19 cellular contexts compared by ENCODE assay signal in genomic region chr6:3522561-3523287, GRCh38.
DNase-seq lines count a peak whose midpoint lies in the region; ATAC-seq and TF ChIP-seq lines count a peak whose summit lies in the region.
"Had no signal": no experiment of that assay in that cellular context is flagged by ENCODE, and none has a peak within 500 bp of the region (broad histone marks: within the 10 kb centered on the region; RNA-seq: fewer than 3 reads in every experiment).

No MANE protein-coding gene starts in this region.

- H3K79me2 ChIP-seq in osteoblast (ENCODE audit: insufficient read depth, low read length) = no peaks in the 10 kb centered on the region

- no peaks in the 10 kb centered on the region for H3K36me3 ChIP-seq in Caco-2 (ENCODE audit: control insufficient read depth, insufficient read depth, low read length)
- no peaks in the 10 kb centered on the region for H3K36me3 ChIP-seq in osteoblast (ENCODE audit: insufficient read depth, low read length)
- H3K36me3 ChIP-seq: ascending aorta, BE2C, tibial nerve had no signal

- peaks cover 37% of the 10 kb centered on the region for H3K4me1 Mint-ChIP-seq in Caco-2 (ENCODE audit: low read depth, unreplicated experiment)

- H3K4me3 ChIP-seq in Caco-2 (ENCODE audit: low read depth, low read length) = no peak overlapping the region
- H3K4me3 ChIP-seq in choroid plexus epithelial cell (ENCODE audit: low read depth, low read length) = no peak overlapping the region
- no peak overlapping the region for H3K4me3 ChIP-seq in osteoblast (ENCODE audit: insufficient read depth, low read length)
- H3K4me3 ChIP-seq: ascending aorta, tibial nerve had no signal

- POLR2A ChIA-PET in Caco-2 (lab: Charles Lee) = no interaction called here

- H3K27me3 Mint-ChIP-seq in Caco-2 (ENCODE audit: insufficient read depth, unreplicated experiment) = no peaks in the 10 kb centered on the region

- no peaks in the 10 kb centered on the region for H4K20me1 ChIP-seq in osteoblast (ENCODE audit: insufficient read depth, low read length)

- peaks cover 11% of the 10 kb centered on the region for H3K9me3 Mint-ChIP-seq in Caco-2 (ENCODE audit: unreplicated experiment)
- H3K9me3 Mint-ChIP-seq: mesothelial cell of epicardium had no signal

- peak overlapping the region; percentile 23 for H3K4me3 Mint-ChIP-seq in Caco-2 (ENCODE audit: unreplicated experiment)
- H3K4me3 Mint-ChIP-seq: mesothelial cell of epicardium had no signal

- H3K4me1 ChIP-seq in Caco-2 (peaks cover 83% of the 10 kb centered on the region), osteoblast (ENCODE audit: insufficient read depth, low read length) (peaks cover 60% of the 10 kb centered on the region)

- peak overlapping the region; percentile 88 for H3K27ac Mint-ChIP-seq in Caco-2 (ENCODE audit: unreplicated experiment)
- H3K27ac Mint-ChIP-seq: mesothelial cell of epicardium had no signal

- peak overlapping the region; percentile 35 for H3K4me2 ChIP-seq in osteoblast (ENCODE audit: insufficient read depth, low read length)

- intact Hi-C loops in Caco-2 (cut with micrococcal nuclease; ENCODE audit: unreplicated experiment) = loop anchor here (2.0 to 5.0 kb wide), 4 partner anchors 20 to 210 kb away; no protein-coding TSS in a partner anchor

- H3K27me3 ChIP-seq in Caco-2 (replicated peaks; ENCODE audit: control insufficient read depth, insufficient read depth, low read length) (no peaks in the 10 kb centered on the region), osteoblast (ENCODE audit: insufficient read depth, low read length) (no peaks in the 10 kb centered on the region)
- H3K27me3 ChIP-seq: ascending aorta, BE2C had no signal

- TF ChIP-seq CTCF in Caco-2 (IDR thresholded peaks at IDR 0.05; ENCODE audit: insufficient read depth in 1 of 2, low read depth in 1 of 2, low read length in 1 of 2, severe bottlenecking in 1 of 2, unreplicated experiment in 1 of 2) (no peak), choroid plexus epithelial cell (conservative IDR thresholded peaks at IDR 0.05; ENCODE audit: low read depth, low read length) (no peak), osteoblast (IDR thresholded peaks at IDR 0.05; ENCODE audit: extremely low read depth, low read depth, low read length) (no peak)

- peaks cover 4% of the 10 kb centered on the region for H3K36me3 Mint-ChIP-seq in Caco-2 (ENCODE audit: insufficient read depth, unreplicated experiment)
- H3K36me3 Mint-ChIP-seq: mesothelial cell of epicardium had no signal

- no peak overlapping the region for H2AFZ ChIP-seq in osteoblast (ENCODE audit: low read length)

- no peaks in the 10 kb centered on the region for H3K9me3 ChIP-seq in Caco-2
- H3K9me3 ChIP-seq in osteoblast (ENCODE audit: low read depth, low read length) = no peaks in the 10 kb centered on the region
- H3K9me3 ChIP-seq: ascending aorta, BE2C had no signal

- ATAC-seq in HG03439 (IDR thresholded peaks at IDR 0.05; ENCODE audit: unreplicated experiment) = no peak
- ATAC-seq: sciatic nerve had no signal

- CTCF ChIA-PET in Caco-2 (lab: Charles Lee) = interaction anchor here (0.7 to 1.7 kb wide), 2 partner anchors 11 to 108 kb away, joined by 3 to 4 read pairs; no protein-coding TSS in a partner anchor

- peak overlapping the region; percentile 41 for H3K27ac ChIP-seq in osteoblast (ENCODE audit: low read depth, low read length)
- H3K27ac ChIP-seq: ascending aorta, tibial nerve had no signal

- no TSS peak for BruUV-seq in Caco-2 (replicated peaks; lab: Mats Ljungman, UMichigan)

- DNase-seq in Caco-2 = peak; percentile 48 to 50
- DNase-seq in NCI-H460 (ENCODE audit: extremely low read depth, low read depth) = peak; percentile 23
- DNase-seq in choroid plexus epithelial cell (ENCODE audit: low read depth) = peak; percentile 46
- no peak for DNase-seq in osteoblast (ENCODE audit: insufficient read length, low spot score, missing footprints)
- no peak for DNase-seq in stimulated activated CD4-positive, alpha-beta T cell treated with anti-CD3 and anti-CD28 coated beads, Interleukin-15, amount 100 ng/mL, for 24 hours
- DNase-seq in OCI-M1 (lab: John Stamatoyannopoulos, UW) = no peak
- DNase-seq in NCI-H2171 (lab: John Stamatoyannopoulos, UW) = no peak
- DNase-seq: activated gamma-delta T cell; BE2C; DMS153; GOT3; NCI-H1417 treated with DMSO at 0.1 percent for 48 hours; NCI-H524; stimulated activated CD4-positive, alpha-beta T cell treated with anti-CD3 and anti-CD28 coated beads, Interleukin-4, amount 100 ng/mL, for 4 hours had no signal

Comparison
In these comparisons a context has a peak if more than half of its experiments do, and no peak if none do; other contexts are left out.
1. DNase-seq: peak in Caco-2 (2 of 2), NCI-H460 (single experiment) and choroid plexus epithelial cell (single experiment); none in osteoblast (single experiment), stimulated activated CD4-positive, alpha-beta T cell treated with anti-CD3 and anti-CD28 coated beads, Interleukin-15, amount 100 ng/mL, for 24 hours (single experiment), OCI-M1 (single experiment) and NCI-H2171 (single experiment).